In the genomic region with DNA sequence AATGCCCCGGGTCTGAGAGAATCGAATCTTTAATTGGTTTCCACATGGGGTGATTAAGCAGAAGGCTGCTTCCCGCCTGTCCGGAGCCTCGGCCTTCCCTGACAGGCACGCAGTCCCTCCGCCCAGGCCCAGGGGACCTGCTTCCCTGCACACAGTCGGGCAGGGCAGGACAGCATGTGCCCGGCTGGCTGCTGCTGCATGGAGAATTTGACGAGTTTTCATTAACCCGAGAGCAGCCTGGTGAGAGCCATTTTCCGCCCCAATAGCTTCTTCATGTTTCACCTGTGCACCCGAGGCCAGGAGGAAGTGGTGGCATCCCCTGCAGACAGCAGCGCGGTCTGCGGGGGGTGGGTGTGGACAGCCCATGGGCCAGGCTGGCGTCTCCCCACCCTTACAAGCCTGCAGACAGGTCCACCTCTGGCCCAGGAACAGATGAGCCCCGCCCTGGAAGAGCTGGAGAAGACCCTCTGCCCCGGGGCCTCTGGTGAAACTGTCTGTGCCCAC, we compare ENCODE assay signal across 1 cellular context.
TF ChIP-seq lines count a peak whose summit lies in the region.

No MANE protein-coding gene starts in this region.

TF ChIP-seq in GM23338, 12 proteins besides CTCF, POLR2A, EP300 and RAD21 (continued from another document):
- TF ChIP-seq, protein P1, sequence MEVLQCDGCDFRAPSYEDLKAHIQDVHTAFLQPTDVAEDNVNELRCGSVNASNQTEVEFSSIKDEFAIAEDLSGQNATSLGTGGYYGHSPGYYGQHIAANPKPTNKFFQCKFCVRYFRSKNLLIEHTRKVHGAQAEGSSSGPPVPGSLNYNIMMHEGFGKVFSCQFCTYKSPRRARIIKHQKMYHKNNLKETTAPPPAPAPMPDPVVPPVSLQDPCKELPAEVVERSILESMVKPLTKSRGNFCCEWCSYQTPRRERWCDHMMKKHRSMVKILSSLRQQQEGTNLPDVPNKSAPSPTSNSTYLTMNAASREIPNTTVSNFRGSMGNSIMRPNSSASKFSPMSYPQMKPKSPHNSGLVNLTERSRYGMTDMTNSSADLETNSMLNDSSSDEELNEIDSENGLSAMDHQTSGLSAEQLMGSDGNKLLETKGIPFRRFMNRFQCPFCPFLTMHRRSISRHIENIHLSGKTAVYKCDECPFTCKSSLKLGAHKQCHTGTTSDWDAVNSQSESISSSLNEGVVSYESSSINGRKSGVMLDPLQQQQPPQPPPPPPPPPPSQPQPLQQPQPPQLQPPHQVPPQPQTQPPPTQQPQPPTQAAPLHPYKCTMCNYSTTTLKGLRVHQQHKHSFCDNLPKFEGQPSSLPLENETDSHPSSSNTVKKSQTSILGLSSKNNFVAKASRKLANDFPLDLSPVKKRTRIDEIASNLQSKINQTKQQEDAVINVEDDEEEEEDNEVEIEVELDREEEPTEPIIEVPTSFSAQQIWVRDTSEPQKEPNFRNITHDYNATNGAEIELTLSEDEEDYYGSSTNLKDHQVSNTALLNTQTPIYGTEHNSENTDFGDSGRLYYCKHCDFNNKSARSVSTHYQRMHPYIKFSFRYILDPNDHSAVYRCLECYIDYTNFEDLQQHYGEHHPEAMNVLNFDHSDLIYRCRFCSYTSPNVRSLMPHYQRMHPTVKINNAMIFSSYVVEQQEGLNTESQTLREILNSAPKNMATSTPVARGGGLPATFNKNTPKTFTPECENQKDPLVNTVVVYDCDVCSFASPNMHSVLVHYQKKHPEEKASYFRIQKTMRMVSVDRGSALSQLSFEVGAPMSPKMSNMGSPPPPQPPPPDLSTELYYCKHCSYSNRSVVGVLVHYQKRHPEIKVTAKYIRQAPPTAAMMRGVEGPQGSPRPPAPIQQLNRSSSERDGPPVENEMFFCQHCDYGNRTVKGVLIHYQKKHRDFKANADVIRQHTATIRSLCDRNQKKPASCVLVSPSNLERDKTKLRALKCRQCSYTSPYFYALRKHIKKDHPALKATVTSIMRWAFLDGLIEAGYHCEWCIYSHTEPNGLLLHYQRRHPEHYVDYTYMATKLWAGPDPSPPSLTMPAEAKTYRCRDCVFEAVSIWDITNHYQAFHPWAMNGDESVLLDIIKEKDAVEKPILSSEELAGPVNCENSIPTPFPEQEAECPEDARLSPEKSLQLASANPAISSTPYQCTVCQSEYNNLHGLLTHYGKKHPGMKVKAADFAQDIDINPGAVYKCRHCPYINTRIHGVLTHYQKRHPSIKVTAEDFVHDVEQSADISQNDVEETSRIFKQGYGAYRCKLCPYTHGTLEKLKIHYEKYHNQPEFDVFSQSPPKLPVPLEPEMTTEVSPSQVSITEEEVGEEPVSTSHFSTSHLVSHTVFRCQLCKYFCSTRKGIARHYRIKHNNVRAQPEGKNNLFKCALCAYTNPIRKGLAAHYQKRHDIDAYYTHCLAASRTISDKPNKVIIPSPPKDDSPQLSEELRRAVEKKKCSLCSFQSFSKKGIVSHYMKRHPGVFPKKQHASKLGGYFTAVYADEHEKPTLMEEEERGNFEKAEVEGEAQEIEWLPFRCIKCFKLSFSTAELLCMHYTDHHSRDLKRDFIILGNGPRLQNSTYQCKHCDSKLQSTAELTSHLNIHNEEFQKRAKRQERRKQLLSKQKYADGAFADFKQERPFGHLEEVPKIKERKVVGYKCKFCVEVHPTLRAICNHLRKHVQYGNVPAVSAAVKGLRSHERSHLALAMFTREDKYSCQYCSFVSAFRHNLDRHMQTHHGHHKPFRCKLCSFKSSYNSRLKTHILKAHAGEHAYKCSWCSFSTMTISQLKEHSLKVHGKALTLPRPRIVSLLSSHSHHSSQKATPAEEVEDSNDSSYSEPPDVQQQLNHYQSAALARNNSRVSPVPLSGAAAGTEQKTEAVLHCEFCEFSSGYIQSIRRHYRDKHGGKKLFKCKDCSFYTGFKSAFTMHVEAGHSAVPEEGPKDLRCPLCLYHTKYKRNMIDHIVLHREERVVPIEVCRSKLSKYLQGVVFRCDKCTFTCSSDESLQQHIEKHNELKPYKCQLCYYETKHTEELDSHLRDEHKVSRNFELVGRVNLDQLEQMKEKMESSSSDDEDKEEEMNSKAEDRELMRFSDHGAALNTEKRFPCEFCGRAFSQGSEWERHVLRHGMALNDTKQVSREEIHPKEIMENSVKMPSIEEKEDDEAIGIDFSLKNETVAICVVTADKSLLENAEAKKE (CRISPR knock-in tag; IDR thresholded peaks at IDR 0.05): no peak
- TF ChIP-seq ZNF114 (CRISPR knock-in tag; IDR thresholded peaks at IDR 0.05) (no peak), STAT1 (IDR thresholded peaks at IDR 0.05; ENCODE audit: unreplicated experiment) (no peak), EZH2 (IDR thresholded peaks at IDR 0.05; ENCODE audit: low read depth, unreplicated experiment) (no peak), NANOG (IDR thresholded peaks at IDR 0.05; ENCODE audit: borderline replicate concordance) (no peak), EZH2phosphoT487 (IDR thresholded peaks at IDR 0.05; ENCODE audit: unreplicated experiment) (no peak)
- TF ChIP-seq, protein P2, sequence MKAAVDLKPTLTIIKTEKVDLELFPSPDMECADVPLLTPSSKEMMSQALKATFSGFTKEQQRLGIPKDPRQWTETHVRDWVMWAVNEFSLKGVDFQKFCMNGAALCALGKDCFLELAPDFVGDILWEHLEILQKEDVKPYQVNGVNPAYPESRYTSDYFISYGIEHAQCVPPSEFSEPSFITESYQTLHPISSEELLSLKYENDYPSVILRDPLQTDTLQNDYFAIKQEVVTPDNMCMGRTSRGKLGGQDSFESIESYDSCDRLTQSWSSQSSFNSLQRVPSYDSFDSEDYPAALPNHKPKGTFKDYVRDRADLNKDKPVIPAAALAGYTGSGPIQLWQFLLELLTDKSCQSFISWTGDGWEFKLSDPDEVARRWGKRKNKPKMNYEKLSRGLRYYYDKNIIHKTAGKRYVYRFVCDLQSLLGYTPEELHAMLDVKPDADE (IDR thresholded peaks at IDR 0.05): no peak
